Comparison of ENCODE assay signal across 11 cellular contexts in genomic region chr11:18319914-18320313, GRCh38. TPM values are rescaled to one million over a fixed set of nuclear protein-coding genes. Genes with fewer than 3 reads are reported as not detected.
DNase-seq lines count a peak whose midpoint lies in the region; ATAC-seq and TF ChIP-seq lines count a peak whose summit lies in the region.
"Had no signal": no experiment of that assay in that cellular context is flagged by ENCODE, and none has a peak within 500 bp of the region (broad histone marks: within the 10 kb centered on the region; RNA-seq: fewer than 3 reads in every experiment).

No MANE protein-coding gene starts in this region.

- TF ChIP-seq POLR2A in right lobe of liver (IDR thresholded peaks at IDR 0.05) = no peak

- H3K27me3 Mint-ChIP-seq in activated naive CD4-positive, alpha-beta T cell treated with anti-CD3 and anti-CD28 coated beads, Interleukin-2, amount 50 U/mL, for 24 hours = no peaks in the 10 kb centered on the region
- H3K27me3 Mint-ChIP-seq in activated naive CD4-positive, alpha-beta T cell treated with anti-CD3 and anti-CD28 coated beads for 36 hours (ENCODE audit: low read depth) = no peaks in the 10 kb centered on the region
- H3K27me3 Mint-ChIP-seq in activated T-helper 1 cell treated with anti-CD3 and anti-CD28 coated beads, Interleukin-12 subunit alpha, Interleukin-12 subunit beta, Interleukin-2, Interleukin-4 antibody, amounts not matched to agents 30 ng/mL and 10 ng/mL and 1 ng/mL, durations not matched to agents 14 hours and 24 hours and 36 hours (ENCODE audit: insufficient read depth) = no peaks in the 10 kb centered on the region

- H3K4me3 ChIP-seq in right lobe of liver = peak overlapping the region in 1 of 3 donors; percentile 89

- H3K9me3 ChIP-seq in right lobe of liver = no peaks in the 10 kb centered on the region
- H3K9me3 ChIP-seq: lower lobe of right lung had no signal

- intact Hi-C loops in activated naive CD4-positive, alpha-beta T cell treated with anti-CD3 and anti-CD28 coated beads for 36 hours (cut with micrococcal nuclease) = loop anchor here (2.0 to 5.0 kb wide), 5 partner anchors 25 to 1043 kb away; partner anchors contain the start of genes E2F8 and NUCB2
- intact Hi-C loops in activated T-helper 1 cell treated with anti-CD3 and anti-CD28 coated beads, Interleukin-12 subunit alpha, Interleukin-12 subunit beta, Interleukin-2, Interleukin-4 antibody, amounts not matched to agents 30 ng/mL and 10 ng/mL and 1 ng/mL, durations not matched to agents 14 hours and 24 hours and 36 hours (cut with micrococcal nuclease) = loop anchor here (5.0 kb wide), 4 partner anchors 402 to 1583 kb away; partner anchors contain the start of genes C11orf58, E2F8 and RPS13
- intact Hi-C loops in right lobe of liver (cut with DNase I) = no loop called here

- H3K9me3 Mint-ChIP-seq in activated naive CD4-positive, alpha-beta T cell treated with anti-CD3 and anti-CD28 coated beads, Interleukin-2, amount 50 U/mL, for 24 hours = no peaks in the 10 kb centered on the region
- H3K9me3 Mint-ChIP-seq in activated naive CD4-positive, alpha-beta T cell treated with anti-CD3 and anti-CD28 coated beads for 36 hours = no peaks in the 10 kb centered on the region
- H3K9me3 Mint-ChIP-seq in activated T-helper 1 cell treated with anti-CD3 and anti-CD28 coated beads, Interleukin-12 subunit alpha, Interleukin-12 subunit beta, Interleukin-2, Interleukin-4 antibody, amounts not matched to agents 30 ng/mL and 10 ng/mL and 1 ng/mL, durations not matched to agents 14 hours and 24 hours and 36 hours = no peaks in the 10 kb centered on the region

- no peak overlapping the region for H3K27ac Mint-ChIP-seq in activated naive CD4-positive, alpha-beta T cell treated with anti-CD3 and anti-CD28 coated beads, Interleukin-2, amount 50 U/mL, for 24 hours
- no peak overlapping the region for H3K27ac Mint-ChIP-seq in activated naive CD4-positive, alpha-beta T cell treated with anti-CD3 and anti-CD28 coated beads for 36 hours
- peak overlapping the region; percentile 37 for H3K27ac Mint-ChIP-seq in activated T-helper 1 cell treated with anti-CD3 and anti-CD28 coated beads, Interleukin-12 subunit alpha, Interleukin-12 subunit beta, Interleukin-2, Interleukin-4 antibody, amounts not matched to agents 30 ng/mL and 10 ng/mL and 1 ng/mL, durations not matched to agents 14 hours and 24 hours and 36 hours

- H3K27ac ChIP-seq in right lobe of liver = peak overlapping the region; percentile 20 to 95 (median 46)
- H3K27ac ChIP-seq: lower lobe of right lung had no signal

- ATAC-seq in right lobe of liver = peak in 1 of 4 donors; percentile 13
- ATAC-seq: lower lobe of right lung, right cardiac atrium had no signal

- H3K4me1 ChIP-seq in right lobe of liver = peaks cover 0 to 38% (median 23%) of the 10 kb centered on the region in 4 donors

- 64% methylated on average over 3 of the region's 3 CpGs for WGBS in right lobe of liver (ENCODE audit: insufficient coverage, low coverage, low lambda C conversion rate, missing lambda C conversion rate)

- no peaks in the 10 kb centered on the region for H3K27me3 ChIP-seq in right lobe of liver

- H3K36me3 Mint-ChIP-seq in activated naive CD4-positive, alpha-beta T cell treated with anti-CD3 and anti-CD28 coated beads, Interleukin-2, amount 50 U/mL, for 24 hours = peaks cover 8% of the 10 kb centered on the region
- H3K36me3 Mint-ChIP-seq in activated naive CD4-positive, alpha-beta T cell treated with anti-CD3 and anti-CD28 coated beads for 36 hours (ENCODE audit: low read depth) = peaks cover 19% of the 10 kb centered on the region
- H3K36me3 Mint-ChIP-seq in activated T-helper 1 cell treated with anti-CD3 and anti-CD28 coated beads, Interleukin-12 subunit alpha, Interleukin-12 subunit beta, Interleukin-2, Interleukin-4 antibody, amounts not matched to agents 30 ng/mL and 10 ng/mL and 1 ng/mL, durations not matched to agents 14 hours and 24 hours and 36 hours (ENCODE audit: low read depth) = peaks cover 21% of the 10 kb centered on the region

- CTCF ChIA-PET in activated naive CD4-positive, alpha-beta T cell treated with anti-CD3 and anti-CD28 coated beads for 36 hours (lab: Charles Lee) = interaction anchor here (0.7 to 1.7 kb wide), 4 partner anchors 64 to 402 kb away, joined by 3 to 6 read pairs (median 4); no protein-coding TSS in a partner anchor

- H3K4me1 Mint-ChIP-seq in activated naive CD4-positive, alpha-beta T cell treated with anti-CD3 and anti-CD28 coated beads, Interleukin-2, amount 50 U/mL, for 24 hours = peaks cover 52% of the 10 kb centered on the region
- peaks cover 50% of the 10 kb centered on the region for H3K4me1 Mint-ChIP-seq in activated naive CD4-positive, alpha-beta T cell treated with anti-CD3 and anti-CD28 coated beads for 36 hours (ENCODE audit: low read depth)
- H3K4me1 Mint-ChIP-seq in activated T-helper 1 cell treated with anti-CD3 and anti-CD28 coated beads, Interleukin-12 subunit alpha, Interleukin-12 subunit beta, Interleukin-2, Interleukin-4 antibody, amounts not matched to agents 30 ng/mL and 10 ng/mL and 1 ng/mL, durations not matched to agents 14 hours and 24 hours and 36 hours (ENCODE audit: low read depth) = peaks cover 56% of the 10 kb centered on the region

- peaks cover 0 to 5% (median 0%) of the 10 kb centered on the region in 4 donors for H3K36me3 ChIP-seq in right lobe of liver

- TF ChIP-seq CTCF in right lobe of liver (IDR thresholded peaks at IDR 0.05) = no peak

- DNase-seq in activated naive CD4-positive, alpha-beta T cell treated with anti-CD3 and anti-CD28 coated beads for 36 hours = no peak
- DNase-seq in activated T-helper 1 cell treated with anti-CD3 and anti-CD28 coated beads, Interleukin-12 subunit alpha, Interleukin-12 subunit beta, Interleukin-2, Interleukin-4 antibody, amounts not matched to agents 30 ng/mL and 10 ng/mL and 1 ng/mL, durations not matched to agents 14 hours and 24 hours and 36 hours (ENCODE audit: low spot score) = no peak
- DNase-seq in right lobe of liver (no peak), NCI-H146 (lab: John Stamatoyannopoulos, UW) (no peak), HUDEP-2 (lab: John Stamatoyannopoulos, UW; ENCODE audit: unreplicated experiment in 76 of 76) (no peak)
- DNase-seq in stimulated activated naive CD4-positive, alpha-beta T cell (lab: John Stamatoyannopoulos, UW) = no peak
- DNase-seq in stimulated activated CD4-positive, alpha-beta T cell treated with anti-CD3 and anti-CD28 coated beads, Interleukin-4, amount 100 ng/mL, for 24 hours = no peak
- DNase-seq: lower lobe of right lung, right cardiac atrium had no signal

- H3K4me3 Mint-ChIP-seq in activated naive CD4-positive, alpha-beta T cell treated with anti-CD3 and anti-CD28 coated beads, Interleukin-2, amount 50 U/mL, for 24 hours = peak overlapping the region; percentile 75
- H3K4me3 Mint-ChIP-seq in activated naive CD4-positive, alpha-beta T cell treated with anti-CD3 and anti-CD28 coated beads for 36 hours = no peak overlapping the region
- H3K4me3 Mint-ChIP-seq in activated T-helper 1 cell treated with anti-CD3 and anti-CD28 coated beads, Interleukin-12 subunit alpha, Interleukin-12 subunit beta, Interleukin-2, Interleukin-4 antibody, amounts not matched to agents 30 ng/mL and 10 ng/mL and 1 ng/mL, durations not matched to agents 14 hours and 24 hours and 36 hours = peak overlapping the region; percentile 77

RNA-seq across cellular contexts. Expression of gene HPS5, which starts 2.0 kb away (rescaled TPM):
- 10 to 100 TPM; 21.7 to 21.9 TPM for total RNA-seq in activated naive CD4-positive, alpha-beta T cell treated with anti-CD3 and anti-CD28 coated beads for 36 hours
- 19.9 and 21.4 TPM in 2 replicates for total RNA-seq in activated T-helper 1 cell treated with anti-CD3 and anti-CD28 coated beads, Interleukin-12 subunit alpha, Interleukin-12 subunit beta, Interleukin-2, Interleukin-4 antibody, amounts not matched to agents 30 ng/mL and 10 ng/mL and 1 ng/mL, durations not matched to agents 14 hours and 24 hours and 36 hours
- total RNA-seq in right lobe of liver = 10 to 100 TPM; 20.2 to 87.0 (median 41.7) TPM

RNA-seq across cellular contexts. Expression of gene GTF2H1, which starts 2.5 kb away (rescaled TPM):
- 10 to 100 TPM; 33.4 to 34.1 TPM for total RNA-seq in activated naive CD4-positive, alpha-beta T cell treated with anti-CD3 and anti-CD28 coated beads for 36 hours
- total RNA-seq in activated T-helper 1 cell treated with anti-CD3 and anti-CD28 coated beads, Interleukin-12 subunit alpha, Interleukin-12 subunit beta, Interleukin-2, Interleukin-4 antibody, amounts not matched to agents 30 ng/mL and 10 ng/mL and 1 ng/mL, durations not matched to agents 14 hours and 24 hours and 36 hours = 52.2 and 56.9 TPM in 2 replicates
- total RNA-seq in right lobe of liver = 10 to 100 TPM; 13.3 to 30.7 (median 19.7) TPM

RNA-seq across cellular contexts. Expression of gene SAA1, which starts 53.9 kb away (rescaled TPM):
- not detected for total RNA-seq in activated naive CD4-positive, alpha-beta T cell treated with anti-CD3 and anti-CD28 coated beads for 36 hours
- not detected in 2 replicates for total RNA-seq in activated T-helper 1 cell treated with anti-CD3 and anti-CD28 coated beads, Interleukin-12 subunit alpha, Interleukin-12 subunit beta, Interleukin-2, Interleukin-4 antibody, amounts not matched to agents 30 ng/mL and 10 ng/mL and 1 ng/mL, durations not matched to agents 14 hours and 24 hours and 36 hours
- over 10,000 TPM in 5 of 6 experiments, 1,000 to 10,000 TPM in 1; 7,699 to 33,192 (median 12,593) TPM for total RNA-seq in right lobe of liver
- total RNA-seq: glomerular endothelial cell had no signal

Comparison
In these comparisons a context has a peak if more than half of its experiments do, and no peak if none do; other contexts are left out.
1. RNA of gene SAA1, which starts 53.9 kb away (total RNA-seq): 7,699 to 33,192 TPM in right lobe of liver; not detected in activated naive CD4-positive, alpha-beta T cell treated with anti-CD3 and anti-CD28 coated beads for 36 hours and not detected in activated T-helper 1 cell treated with anti-CD3 and anti-CD28 coated beads, Interleukin-12 subunit alpha, Interleukin-12 subunit beta, Interleukin-2, Interleukin-4 antibody, amounts not matched to agents 30 ng/mL and 10 ng/mL and 1 ng/mL, durations not matched to agents 14 hours and 24 hours and 36 hours; every median in the first group is over 1,000 times any median in the second.
2. intact Hi-C loops: an anchor here in activated naive CD4-positive, alpha-beta T cell treated with anti-CD3 and anti-CD28 coated beads for 36 hours (2.0 to 5.0 kb wide) and activated T-helper 1 cell treated with anti-CD3 and anti-CD28 coated beads, Interleukin-12 subunit alpha, Interleukin-12 subunit beta, Interleukin-2, Interleukin-4 antibody, amounts not matched to agents 30 ng/mL and 10 ng/mL and 1 ng/mL, durations not matched to agents 14 hours and 24 hours and 36 hours (5.0 kb wide); none called in right lobe of liver.